ENCODE assay signal across 21 cellular contexts in the genomic region with DNA sequence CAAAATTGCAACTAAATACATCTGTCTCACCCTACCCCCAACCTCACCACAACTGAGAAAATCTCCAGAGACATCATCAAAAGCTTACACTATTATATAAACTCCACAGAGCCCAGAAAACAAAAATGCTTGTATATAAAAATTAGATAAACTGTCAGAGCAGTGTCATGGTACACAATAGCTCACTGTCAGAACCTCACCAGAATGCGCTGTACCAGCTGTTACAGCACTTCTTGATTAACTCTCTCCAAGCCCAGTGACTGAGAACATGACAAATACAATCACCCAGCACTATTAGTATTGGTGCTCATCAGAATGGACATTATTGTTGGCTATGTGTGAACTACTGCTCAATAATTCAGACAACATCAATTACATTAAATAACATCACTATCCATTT.
DNase-seq lines count a peak whose midpoint lies in the region; ATAC-seq lines count a peak whose summit lies in the region.
"Had no signal": no experiment of that assay in that cellular context is flagged by ENCODE, and none has a peak within 500 bp of the region (broad histone marks: within the 10 kb centered on the region; RNA-seq: fewer than 3 reads in every experiment).

No MANE protein-coding gene starts in this region.

- DNase-seq in NCI-H524 (lab: John Stamatoyannopoulos, UW): peak; percentile 5 to 28
- no peak for DNase-seq in NCI-H524 treated with DMSO at 0.1 percent for 48 hours (lab: John Stamatoyannopoulos, UW)
- DNase-seq in NCI-H446 treated with DMSO at 0.1 percent for 48 hours (lab: John Stamatoyannopoulos, UW): peak; percentile 100
- peak; percentile 68 for DNase-seq in foreskin melanocyte
- DNase-seq in retina: peak; percentile 34
- no peak for DNase-seq in NAMALWA (ENCODE audit: low spot score)
- DNase-seq in NCI-H2029 treated with DMSO at 0.1 percent for 48 hours (lab: John Stamatoyannopoulos, UW): no peak
- DNase-seq: activated CD4-positive, alpha-beta T cell treated with anti-CD3 and anti-CD28 coated beads for 36 hours; activated T-cell treated with anti-CD3 and anti-CD28 coated beads, Interleukin-2, amount 50 U/mL, for 48 hours; C1 segment of cervical spinal cord; GF-D8; H7; KBM-7; mucosa of descending colon; NCI-H187 treated with DMSO at 0.1 percent for 48 hours; stimulated activated naive B cell treated with anti-CD40 and anti-IgM and Interleukin-4, amounts not matched to agents 10 μg/mL and 1 μg/mL and 100 μg/mL, for 72 hours; T-helper 1 cell; testis; uterus had no signal

- ATAC-seq in HG03025 (IDR thresholded peaks at IDR 0.05; ENCODE audit: low FRiP score, unreplicated experiment): no peak
- ATAC-seq: activated CD4-positive, alpha-beta T cell treated with anti-CD3 and anti-CD28 coated beads for 36 hours; mucosa of descending colon; Right ventricle myocardium inferior; stimulated activated naive B cell treated with anti-CD40 and anti-IgM and Interleukin-4, amounts not matched to agents 10 μg/mL and 1 μg/mL and 100 μg/mL, for 72 hours had no signal

Comparison
In these comparisons a context has a peak if more than half of its experiments do, and no peak if none do; other contexts are left out.
1. DNase-seq: peak in NCI-H524 (2 of 2), NCI-H446 treated with DMSO at 0.1 percent for 48 hours (single experiment), foreskin melanocyte (single experiment) and retina (single experiment); none in NCI-H524 treated with DMSO at 0.1 percent for 48 hours (single experiment), NAMALWA (single experiment) and NCI-H2029 treated with DMSO at 0.1 percent for 48 hours (single experiment).